8 cellular contexts compared by ENCODE assay signal in genomic region chr3:72336821-72337479, GRCh38.
DNase-seq lines count a peak whose midpoint lies in the region; ATAC-seq and TF ChIP-seq lines count a peak whose summit lies in the region.

No MANE protein-coding gene starts in this region.

- intact Hi-C loops in spleen (cut with DNase I; ENCODE audit: low total_unique reads) = no loop called here

- H3K27ac ChIP-seq in VCaP (peak overlapping the region; percentile 69), right atrium auricular region (no peak overlapping the region), spleen (no peak overlapping the region)

- no peaks in the 10 kb centered on the region for H3K4me1 Mint-ChIP-seq in activated T-helper 17 cell treated with anti-CD3 and anti-CD28 coated beads, Interleukin-2, amount 50 U/mL, for 72 hours
- H3K4me1 Mint-ChIP-seq in activated CD8-positive, alpha-beta memory T cell treated with anti-CD3 and anti-CD28 coated beads, Interleukin-2, amount 10 ng/mL, durations not matched to agents 7 days and 5 days = no peaks in the 10 kb centered on the region

- H3K36me3 ChIP-seq in right atrium auricular region (no peaks in the 10 kb centered on the region), spleen (no peaks in the 10 kb centered on the region), MG63 (no peaks in the 10 kb centered on the region)

- no peak for TF ChIP-seq POLR2A in spleen (IDR thresholded peaks at IDR 0.05)

- H3K27me3 Mint-ChIP-seq in activated T-helper 17 cell treated with anti-CD3 and anti-CD28 coated beads, Interleukin-2, amount 50 U/mL, for 72 hours = no peaks in the 10 kb centered on the region
- H3K27me3 Mint-ChIP-seq in activated CD8-positive, alpha-beta memory T cell treated with anti-CD3 and anti-CD28 coated beads, Interleukin-2, amount 10 ng/mL, durations not matched to agents 7 days and 5 days = peaks cover 5% of the 10 kb centered on the region

- H3K9me3 ChIP-seq in right atrium auricular region = no peaks in the 10 kb centered on the region
- no peaks in the 10 kb centered on the region for H3K9me3 ChIP-seq in spleen
- peaks cover 8% of the 10 kb centered on the region; the same call in 1 of the 2 replicates for H3K9me3 ChIP-seq in MG63

- 25 to 76% (median 35%) methylated on average over 12 to 24 of the region's 24 CpGs for WGBS in spleen, 5 donors

- DNase-seq in HUDEP-2 (lab: John Stamatoyannopoulos, UW; ENCODE audit: unreplicated experiment in 76 of 76) (peak in 73 of 76 experiments; percentile 6 to 83 (median 61)), right atrium auricular region (ENCODE audit: low spot score) (peak; percentile 81), spleen (peak; percentile 75), MG63 (no peak)
- DNase-seq in activated CD8-positive, alpha-beta memory T cell treated with anti-CD3 and anti-CD28 coated beads, Interleukin-2, amount 10 ng/mL, durations not matched to agents 7 days and 5 days = no peak

- TF ChIP-seq CTCF in VCaP (conservative IDR thresholded peaks at IDR 0.05) (no peak), right atrium auricular region (IDR thresholded peaks at IDR 0.05) (no peak), spleen (IDR thresholded peaks at IDR 0.05 in 8 of 11, conservative IDR thresholded peaks at IDR 0.05 in 3 of 11) (no peak)

- no peak overlapping the region for H3K27ac Mint-ChIP-seq in activated T-helper 17 cell treated with anti-CD3 and anti-CD28 coated beads, Interleukin-2, amount 50 U/mL, for 72 hours
- no peak overlapping the region for H3K27ac Mint-ChIP-seq in activated CD8-positive, alpha-beta memory T cell treated with anti-CD3 and anti-CD28 coated beads, Interleukin-2, amount 10 ng/mL, durations not matched to agents 7 days and 5 days

- H3K4me3 ChIP-seq in right atrium auricular region (peak overlapping the region in 1 of 2 donors; percentile 18), spleen (peak overlapping the region in 1 of 8 donors; percentile 0), MG63 (no peak overlapping the region)

- H3K9me3 Mint-ChIP-seq in activated T-helper 17 cell treated with anti-CD3 and anti-CD28 coated beads, Interleukin-2, amount 50 U/mL, for 72 hours = no peaks in the 10 kb centered on the region
- H3K9me3 Mint-ChIP-seq in activated CD8-positive, alpha-beta memory T cell treated with anti-CD3 and anti-CD28 coated beads, Interleukin-2, amount 10 ng/mL, durations not matched to agents 7 days and 5 days (ENCODE audit: low read depth) = no peaks in the 10 kb centered on the region

- CTCF ChIA-PET in activated CD8-positive, alpha-beta memory T cell treated with anti-CD3 and anti-CD28 coated beads, Interleukin-2, amount 10 ng/mL, durations not matched to agents 7 days and 5 days (lab: Charles Lee) = no interaction called here

- H3K27me3 ChIP-seq in right atrium auricular region (no peaks in the 10 kb centered on the region), spleen (replicated peaks in 1 of 7) (no peaks in the 10 kb centered on the region), MG63 (no peaks in the 10 kb centered on the region)

- H3K36me3 Mint-ChIP-seq in activated T-helper 17 cell treated with anti-CD3 and anti-CD28 coated beads, Interleukin-2, amount 50 U/mL, for 72 hours (ENCODE audit: low read depth) = no peaks in the 10 kb centered on the region
- H3K36me3 Mint-ChIP-seq in activated CD8-positive, alpha-beta memory T cell treated with anti-CD3 and anti-CD28 coated beads, Interleukin-2, amount 10 ng/mL, durations not matched to agents 7 days and 5 days = no peaks in the 10 kb centered on the region

- no peak overlapping the region for H3K4me3 Mint-ChIP-seq in activated T-helper 17 cell treated with anti-CD3 and anti-CD28 coated beads, Interleukin-2, amount 50 U/mL, for 72 hours
- H3K4me3 Mint-ChIP-seq in activated CD8-positive, alpha-beta memory T cell treated with anti-CD3 and anti-CD28 coated beads, Interleukin-2, amount 10 ng/mL, durations not matched to agents 7 days and 5 days = no peak overlapping the region

- H3K4me1 ChIP-seq in right atrium auricular region (peaks cover 0 to 21% of the 10 kb centered on the region in 2 donors), spleen (peaks cover 0 to 13% (median 7%) of the 10 kb centered on the region in 6 donors)

- ATAC-seq in activated T-helper 17 cell treated with anti-CD3 and anti-CD28 coated beads, Interleukin-2, amount 50 U/mL, for 72 hours (replicated peaks) = no peak
- no peak for ATAC-seq in HG03097 (IDR thresholded peaks at IDR 0.05; ENCODE audit: low FRiP score, unreplicated experiment)
- ATAC-seq in activated CD8-positive, alpha-beta memory T cell treated with anti-CD3 and anti-CD28 coated beads, Interleukin-2, amount 10 ng/mL, durations not matched to agents 7 days and 5 days = no peak

Comparison
In these comparisons a context has a peak if more than half of its experiments do, and no peak if none do; other contexts are left out.
1. DNase-seq: peak in HUDEP-2 (73 of 76), right atrium auricular region (single experiment) and spleen (single experiment); none in MG63 (single experiment) and activated CD8-positive, alpha-beta memory T cell treated with anti-CD3 and anti-CD28 coated beads, Interleukin-2, amount 10 ng/mL, durations not matched to agents 7 days and 5 days (single experiment).